In genomic region chr6:16168121-16168520, GRCh38 we compare ENCODE assay signal across 11 cellular contexts. TPM values are rescaled to one million over a fixed set of nuclear protein-coding genes. Genes with fewer than 3 reads are reported as not detected.
A peak's percentile ranks its signal among the peaks of the same experiment; 100 is the strongest.
DNase-seq lines count a peak whose midpoint lies in the region; ATAC-seq, FAIRE-seq and TF ChIP-seq lines count a peak whose summit lies in the region.
"Had no signal": no experiment of that assay in that cellular context is flagged by ENCODE, and none has a peak within 500 bp of the region (broad histone marks: within the 10 kb centered on the region; RNA-seq: fewer than 3 reads in every experiment).

No MANE protein-coding gene starts in this region.

- H3K36me3 Mint-ChIP-seq in GM23338 (ENCODE audit: low read depth) (no peaks in the 10 kb centered on the region), mesothelial cell of epicardium (no peaks in the 10 kb centered on the region)
- no peaks in the 10 kb centered on the region for H3K36me3 Mint-ChIP-seq in activated CD8-positive, alpha-beta T cell treated with anti-CD3 and anti-CD28 coated beads for 36 hours (ENCODE audit: low read depth)

- H3K27me3 ChIP-seq in BLaER1 treated with 17β-estradiol and CSF1 and Interleukin-3, amounts not matched to agents 10 nM and 100 nM, result no peaks in the 10 kb centered on the region
- no peaks in the 10 kb centered on the region for H3K27me3 ChIP-seq in GM23338 (ENCODE audit: insufficient read depth)

- H3K4me3 Mint-ChIP-seq in GM23338, result no peak overlapping the region
- no peak overlapping the region for H3K4me3 Mint-ChIP-seq in activated CD8-positive, alpha-beta T cell treated with anti-CD3 and anti-CD28 coated beads for 36 hours
- H3K4me3 Mint-ChIP-seq in mesothelial cell of epicardium, result no peak overlapping the region

- no peaks in the 10 kb centered on the region for H3K79me2 ChIP-seq in GM23338 (replicated peaks; ENCODE audit: insufficient read depth)

- H3K4me2 ChIP-seq in BLaER1 treated with 17β-estradiol and CSF1 and Interleukin-3, amounts not matched to agents 10 nM and 100 nM, result peak overlapping the region in 9 of 11 experiments; percentile 1 to 46 (median 30); a peak in 8 of 22 replicates
- H3K4me2 ChIP-seq in GM23338, result no peak overlapping the region

- no peak for DNase-seq in GM23338 (ENCODE audit: low spot score)
- peak; percentile 60 for DNase-seq in activated CD8-positive, alpha-beta T cell treated with anti-CD3 and anti-CD28 coated beads for 36 hours
- DNase-seq in mesothelial cell of epicardium (ENCODE audit: low spot score in 2 of 2, unreplicated experiment in 2 of 2), result no peak
- DNase-seq in RCC 7860 (ENCODE audit: low spot score), result no peak
- DNase-seq in Kasumi-1 (lab: John Stamatoyannopoulos, UW), result no peak
- no peak for DNase-seq in NCI-H1048 (lab: John Stamatoyannopoulos, UW)
- DNase-seq: aorta; stimulated activated CD4-positive, alpha-beta T cell treated with anti-CD3 and anti-CD28 coated beads, Interleukin-15, amount 100 ng/mL, for 24 hours had no signal

- peaks cover 15% of the 10 kb centered on the region for H3K4me1 Mint-ChIP-seq in GM23338
- peaks cover 36% of the 10 kb centered on the region for H3K4me1 Mint-ChIP-seq in activated CD8-positive, alpha-beta T cell treated with anti-CD3 and anti-CD28 coated beads for 36 hours (ENCODE audit: low read depth)
- H3K4me1 Mint-ChIP-seq in mesothelial cell of epicardium, result peaks cover 61% of the 10 kb centered on the region

- no peaks in the 10 kb centered on the region for H4K20me1 ChIP-seq in BLaER1 treated with 17β-estradiol and CSF1 and Interleukin-3, amounts not matched to agents 10 nM and 100 nM
- no peaks in the 10 kb centered on the region for H4K20me1 ChIP-seq in GM23338 (replicated peaks; ENCODE audit: insufficient read depth)

- no peak overlapping the region for H3K27ac ChIP-seq in BLaER1 treated with 17β-estradiol and CSF1 and Interleukin-3, amounts not matched to agents 10 nM and 100 nM
- no peak overlapping the region for H3K27ac ChIP-seq in GM23338 (ENCODE audit: low read depth)
- H3K27ac ChIP-seq: VCaP had no signal

- H3K27ac Mint-ChIP-seq in GM23338 (no peak overlapping the region), mesothelial cell of epicardium (peak overlapping the region; percentile 71)
- peak overlapping the region; percentile 53 for H3K27ac Mint-ChIP-seq in activated CD8-positive, alpha-beta T cell treated with anti-CD3 and anti-CD28 coated beads for 36 hours

- no peaks in the 10 kb centered on the region for H3K9me3 ChIP-seq in BLaER1 treated with 17β-estradiol and CSF1 and Interleukin-3, amounts not matched to agents 10 nM and 100 nM (replicated peaks in 1 of 11)

- no peaks in the 10 kb centered on the region for H3K27me3 Mint-ChIP-seq in GM23338 (ENCODE audit: insufficient read depth, low read depth, poor library complexity)
- peaks cover 8% of the 10 kb centered on the region for H3K27me3 Mint-ChIP-seq in activated CD8-positive, alpha-beta T cell treated with anti-CD3 and anti-CD28 coated beads for 36 hours
- H3K27me3 Mint-ChIP-seq in mesothelial cell of epicardium (ENCODE audit: low read depth), result no peaks in the 10 kb centered on the region

- intact Hi-C loops in activated CD8-positive, alpha-beta T cell treated with anti-CD3 and anti-CD28 coated beads for 36 hours (cut with micrococcal nuclease), result no loop called here

- no peak for FAIRE-seq in RCC 7860 (lab: Jason Lieb, UNC)

- no peak overlapping the region for H3K9ac ChIP-seq in BLaER1 treated with 17β-estradiol and CSF1 and Interleukin-3, amounts not matched to agents 10 nM and 100 nM

- CTCF ChIA-PET in activated CD8-positive, alpha-beta T cell treated with anti-CD3 and anti-CD28 coated beads for 36 hours (lab: Charles Lee), result no interaction called here

- H3K9me2 ChIP-seq in GM23338 (ENCODE audit: insufficient read depth), result peaks cover 4% of the 10 kb centered on the region; the same call in 1 of the 2 replicates

- no peaks in the 10 kb centered on the region for H3F3A ChIP-seq in GM23338 (replicated peaks; ENCODE audit: low read depth)

- no peaks in the 10 kb centered on the region for H3K36me3 ChIP-seq in BLaER1 treated with 17β-estradiol and CSF1 and Interleukin-3, amounts not matched to agents 10 nM and 100 nM
- no peaks in the 10 kb centered on the region for H3K36me3 ChIP-seq in GM23338 (ENCODE audit: insufficient read depth)

- peak overlapping the region; percentile 67; the same call in 1 of the 2 replicates for H2AFZ ChIP-seq in GM23338

- TF ChIP-seq CTCF in GM23338 (conservative IDR thresholded peaks at IDR 0.05; ENCODE audit: low read depth in 2 of 2) (no peak), mesothelial cell of epicardium (IDR thresholded peaks at IDR 0.05; ENCODE audit: unreplicated experiment) (no peak)
- TF ChIP-seq CTCF in activated CD8-positive, alpha-beta T cell treated with anti-CD3 and anti-CD28 coated beads for 36 hours (IDR thresholded peaks at IDR 0.05), result no peak

- POLR2A ChIA-PET in activated CD8-positive, alpha-beta T cell treated with anti-CD3 and anti-CD28 coated beads for 36 hours (lab: Charles Lee), result no interaction called here

- peaks cover 12 to 28% (median 17%) of the 10 kb centered on the region in 10 experiments; a peak in 19 of 20 replicates for H3K4me1 ChIP-seq in BLaER1 treated with 17β-estradiol and CSF1 and Interleukin-3, amounts not matched to agents 10 nM and 100 nM
- H3K4me1 ChIP-seq in GM23338 (ENCODE audit: insufficient read depth), result peaks cover 6% of the 10 kb centered on the region; the same call in 1 of the 2 replicates

- H3K4me3 ChIP-seq in BLaER1 treated with 17β-estradiol and CSF1 and Interleukin-3, amounts not matched to agents 10 nM and 100 nM, result no peak overlapping the region
- no peak overlapping the region for H3K4me3 ChIP-seq in GM23338

- H3K9me3 Mint-ChIP-seq in GM23338 (no peaks in the 10 kb centered on the region), mesothelial cell of epicardium (no peaks in the 10 kb centered on the region)
- no peaks in the 10 kb centered on the region for H3K9me3 Mint-ChIP-seq in activated CD8-positive, alpha-beta T cell treated with anti-CD3 and anti-CD28 coated beads for 36 hours

- ATAC-seq in GM23338 (peak; percentile 25; the same call in 2 of the 3 replicates), HG02885 (IDR thresholded peaks at IDR 0.05; ENCODE audit: poor library complexity, unreplicated experiment) (no peak)
- peak; percentile 71 for ATAC-seq in activated CD8-positive, alpha-beta T cell treated with anti-CD3 and anti-CD28 coated beads for 36 hours

RNA-seq across cellular contexts. Expression of gene MYLIP, which starts 39.2 kb away (rescaled TPM):
- total RNA-seq in GM23338 (2014; rRNA removed; shearing (Covaris generic)), result 32.4 and 33.8 TPM in 2 replicates
- 26.7 and 28.7 TPM in 2 replicates for polyA plus RNA-seq in GM23338 (2016; fragmentation: Nextera tagmentation; extraction: Ambion mirVana)
- 1 to 10 TPM; 7.7 to 8.1 TPM for total RNA-seq in activated CD8-positive, alpha-beta T cell treated with anti-CD3 and anti-CD28 coated beads for 36 hours
- 23.9 to 25.7 TPM (median 24.9 TPM) in 3 replicates for total RNA-seq in mesothelial cell of epicardium
